ENCODE assay signal across 8 cellular contexts in genomic region chr3:122681294-122682015, GRCh38. TPM values are rescaled to one million over a fixed set of nuclear protein-coding genes. Genes with fewer than 3 reads are reported as not detected.
DNase-seq lines count a peak whose midpoint lies in the region; ATAC-seq and TF ChIP-seq lines count a peak whose summit lies in the region.

No MANE protein-coding gene starts in this region.

- TF ChIP-seq CTCF in RWPE2 (IDR thresholded peaks at IDR 0.05; ENCODE audit: poor library complexity, severe bottlenecking) = no peak
- no peak for TF ChIP-seq CTCF in fibroblast of mammary gland (conservative IDR thresholded peaks at IDR 0.05; ENCODE audit: control insufficient read depth, insufficient read depth, low read depth, low read length)
- no peak for TF ChIP-seq CTCF in prostate gland (IDR thresholded peaks at IDR 0.05)

- H3K27ac ChIP-seq in RWPE2 (ENCODE audit: poor library complexity, severe bottlenecking) (peak overlapping the region; percentile 56), prostate gland (peak overlapping the region; percentile 96)

- DNase-seq in GM04503 (ENCODE audit: low read depth) (peak; percentile 2), RWPE2 (ENCODE audit: low spot score) (no peak), fibroblast of mammary gland (ENCODE audit: low read depth) (peak; percentile 11), prostate gland (ENCODE audit: low spot score) (no peak), AG08395 (ENCODE audit: low spot score) (no peak), NCI-H345 treated with DMSO at 0.1 percent for 48 hours (lab: John Stamatoyannopoulos, UW; ENCODE audit: unreplicated experiment) (no peak), epidermal melanocyte (ENCODE audit: insufficient read length, low spot score) (no peak)

- 26% methylated on average over 23 of the region's 23 CpGs for WGBS in prostate gland

- H3K4me3 ChIP-seq in RWPE2 (ENCODE audit: severe bottlenecking) (peak overlapping the region; percentile 78), fibroblast of mammary gland (ENCODE audit: control insufficient read depth, low read depth, low read length) (peak overlapping the region; percentile 86), prostate gland (peak overlapping the region; percentile 73 to 83)

- H3K36me3 ChIP-seq in RWPE2 (ENCODE audit: low read depth) (peaks cover 5% of the 10 kb centered on the region; the same call in 1 of the 2 replicates), prostate gland (no peaks in the 10 kb centered on the region)

- TF ChIP-seq POLR2A in prostate gland (IDR thresholded peaks at IDR 0.05) = no peak

- no peak for ATAC-seq in RWPE2 (ENCODE audit: low read depth)
- ATAC-seq in GM21381 (IDR thresholded peaks at IDR 0.05; ENCODE audit: unreplicated experiment) = no peak

- intact Hi-C loops in prostate gland (cut with DNase I) = no loop called here

- H3K4me1 ChIP-seq in RWPE2 (ENCODE audit: insufficient read depth, poor library complexity, severe bottlenecking) (peaks cover 9% of the 10 kb centered on the region), prostate gland (replicated peaks) (no peaks in the 10 kb centered on the region)

- no peaks in the 10 kb centered on the region for H3K9me3 ChIP-seq in RWPE2 (ENCODE audit: severe bottlenecking)
- H3K9me3 ChIP-seq in prostate gland = no peaks in the 10 kb centered on the region

- H3K27me3 ChIP-seq in RWPE2 (ENCODE audit: insufficient read depth, poor library complexity, severe bottlenecking) (no peaks in the 10 kb centered on the region), prostate gland (replicated peaks; ENCODE audit: insufficient read depth) (no peaks in the 10 kb centered on the region)

RNA-seq across cellular contexts. Expression of gene PARP14, which starts 0.8 kb away (rescaled TPM):
- 10 to 100 TPM; 28.1 to 43.3 TPM for total RNA-seq in prostate gland

Comparison
In these comparisons a context has a peak if more than half of its experiments do, and no peak if none do; other contexts are left out.
1. DNase-seq: peak in GM04503 (single experiment) and fibroblast of mammary gland (single experiment); none in RWPE2 (single experiment), prostate gland (single experiment), AG08395 (single experiment), NCI-H345 treated with DMSO at 0.1 percent for 48 hours (single experiment) and epidermal melanocyte (single experiment).
2. Peak in every context shown above with its lines, with median percentiles within 50 percentile points of each other: H3K4me3 ChIP-seq.